Comparison of ENCODE assay signal across 15 cellular contexts in genomic region chr3:127593187-127593586, GRCh38. TPM values are rescaled to one million over a fixed set of nuclear protein-coding genes. Genes with fewer than 3 reads are reported as not detected.
DNase-seq lines count a peak whose midpoint lies in the region; ATAC-seq, FAIRE-seq and TF ChIP-seq lines count a peak whose summit lies in the region.
"Had no signal": no experiment of that assay in that cellular context is flagged by ENCODE, and none has a peak within 500 bp of the region (broad histone marks: within the 10 kb centered on the region; RNA-seq: fewer than 3 reads in every experiment).

No MANE protein-coding gene starts in this region.

- peaks cover 75% of the 10 kb centered on the region for H3K79me2 ChIP-seq in DOHH2 (ENCODE audit: control insufficient read depth, low read length)

- no peak for FAIRE-seq in GM12892 (lab: Jason Lieb, UNC)
- FAIRE-seq: H1 had no signal

- H3K4me1 ChIP-seq in DOHH2 (ENCODE audit: control insufficient read depth, low read length) (peaks cover 54% of the 10 kb centered on the region), neutrophil (ENCODE audit: control insufficient read depth in 1 of 2, insufficient read depth in 1 of 2, low read depth in 1 of 2, low read length in 1 of 2) (peaks cover 41 to 49% of the 10 kb centered on the region in 2 experiments)

- H3K27me3 ChIP-seq in DOHH2 (ENCODE audit: control insufficient read depth, low read length): no peaks in the 10 kb centered on the region
- no peaks in the 10 kb centered on the region for H3K27me3 ChIP-seq in neutrophil
- H3K27me3 ChIP-seq: SJSA1 had no signal

- peak; percentile 28 for DNase-seq in NCI-H82 (lab: John Stamatoyannopoulos, UW)
- DNase-seq in NCI-H82 treated with DMSO at 0.1 percent for 48 hours (lab: John Stamatoyannopoulos, UW; ENCODE audit: unreplicated experiment): no peak
- no peak for DNase-seq in T-helper 17 cell
- DNase-seq in GM12892 (ENCODE audit: insufficient read length): no peak
- no peak for DNase-seq in NCI-H524 (lab: John Stamatoyannopoulos, UW)
- DNase-seq in activated CD8-positive, alpha-beta memory T cell treated with anti-CD3 and anti-CD28 coated beads, Interleukin-2, amount 50 U/mL, for 48 hours: no peak
- DNase-seq: COR-L47, NCI-H1417, NCI-H187 treated with DMSO at 0.1 percent for 48 hours, PC-9 had no signal

- H3K27ac Mint-ChIP-seq in T-helper 17 cell: no peak overlapping the region

- peaks cover 13% of the 10 kb centered on the region; the same call in 1 of the 2 replicates for H3F3A ChIP-seq in DOHH2 (ENCODE audit: control insufficient read depth, insufficient read depth)

- H3K36me3 ChIP-seq in DOHH2 (ENCODE audit: control insufficient read depth, low read length): peaks cover 34% of the 10 kb centered on the region
- no peaks in the 10 kb centered on the region for H3K36me3 ChIP-seq in neutrophil

- no peaks in the 10 kb centered on the region for H4K20me1 ChIP-seq in DOHH2 (ENCODE audit: control insufficient read depth, insufficient read depth, low read depth, low read length)

- peak overlapping the region; percentile 28 for H3K4me2 ChIP-seq in DOHH2 (ENCODE audit: low read length)
- H3K4me2 ChIP-seq: PC-9 had no signal

- H3K9me2 ChIP-seq in DOHH2 (replicated peaks; ENCODE audit: control insufficient read depth, low read length): no peaks in the 10 kb centered on the region

- H3K4me3 Mint-ChIP-seq in T-helper 17 cell: peak overlapping the region; percentile 66

- TF ChIP-seq POLR2A in GM12892 (IDR thresholded peaks at IDR 0.05; ENCODE audit: low read depth, low read length): no peak

- peaks cover 2% of the 10 kb centered on the region for H3K36me3 Mint-ChIP-seq in T-helper 17 cell (ENCODE audit: low read depth)

- no peaks in the 10 kb centered on the region for H3K27me3 Mint-ChIP-seq in T-helper 17 cell

- no peak for ATAC-seq in T-helper 17 cell

- H3K9me3 ChIP-seq in DOHH2 (ENCODE audit: control insufficient read depth, insufficient read depth, low read length): no peaks in the 10 kb centered on the region
- no peaks in the 10 kb centered on the region for H3K9me3 ChIP-seq in T-helper 17 cell (ENCODE audit: control insufficient read depth, low read length, poor library complexity, severe bottlenecking)
- no peaks in the 10 kb centered on the region for H3K9me3 ChIP-seq in neutrophil
- H3K9me3 ChIP-seq: SJSA1 had no signal

- TF ChIP-seq CTCF in DOHH2 (IDR thresholded peaks at IDR 0.05; ENCODE audit: low read depth, low read length, poor library complexity, severe bottlenecking) (no peak), neutrophil (IDR thresholded peaks at IDR 0.05) (no peak)

- no peak overlapping the region for H3K4me3 ChIP-seq in DOHH2 (ENCODE audit: low read length)
- peak overlapping the region; percentile 15 to 44 for H3K4me3 ChIP-seq in neutrophil (ENCODE audit: low read depth in 1 of 2, low read length in 1 of 2)
- H3K4me3 ChIP-seq: PC-9, SJSA1 had no signal

- H3K27ac ChIP-seq in DOHH2 (ENCODE audit: low read depth, low read length) (peak overlapping the region; percentile 18; the same call in 1 of the 2 replicates), neutrophil (peak overlapping the region; percentile 94)
- H3K27ac ChIP-seq: 22Rv1, PC-9, SJSA1 had no signal

- peaks cover 29% of the 10 kb centered on the region for H3K4me1 Mint-ChIP-seq in T-helper 17 cell

RNA-seq across cellular contexts. Expression of gene TPRA1, which starts 2.7 kb away (rescaled TPM):
- total RNA-seq in T-helper 17 cell: 10 to 100 TPM; 12.5 to 16.6 TPM
- polyA plus RNA-seq in GM12892 (2012; ENCODE audit: missing spikeins): 14.7 TPM

RNA-seq across cellular contexts. Expression of gene MCM2, which starts 5.0 kb away (rescaled TPM):
- total RNA-seq in T-helper 17 cell: 10 to 100 TPM in 1 of 2 donors, 1 to 10 TPM in 1; 8.6 to 11.6 TPM
- 68.3 TPM for polyA plus RNA-seq in GM12892 (2012; ENCODE audit: missing spikeins)

RNA-seq across cellular contexts. Expression of gene PODXL2, which starts 35.8 kb away (rescaled TPM):
- 1 to 10 TPM; 4.8 to 5.5 TPM for total RNA-seq in T-helper 17 cell
- polyA plus RNA-seq in GM12892 (2012; ENCODE audit: missing spikeins): 3.8 TPM
